ENCODE assay signal across 14 cellular contexts in the genomic region with DNA sequence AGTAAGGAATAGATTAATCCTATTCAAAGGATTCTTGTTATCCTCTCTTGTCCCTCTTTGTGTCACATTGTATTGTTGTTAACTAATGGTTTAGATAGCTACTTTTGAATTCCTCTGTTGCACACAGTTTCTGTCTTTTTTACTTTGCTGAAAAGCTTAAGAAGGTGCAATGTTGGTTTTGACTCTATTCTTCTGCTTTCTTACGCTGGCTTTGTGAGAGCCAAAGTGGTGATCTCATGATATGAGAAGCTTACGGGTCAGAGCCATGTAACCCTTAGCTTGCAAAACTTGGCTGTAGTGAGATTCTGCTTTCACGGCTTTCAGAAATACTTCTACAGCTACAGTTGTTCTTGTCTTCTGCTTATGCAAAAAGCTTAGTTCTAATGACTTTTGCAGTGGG.
A peak's percentile ranks its signal among the peaks of the same experiment; 100 is the strongest.
DNase-seq lines count a peak whose midpoint lies in the region; ATAC-seq and TF ChIP-seq lines count a peak whose summit lies in the region.
"Had no signal": no experiment of that assay in that cellular context is flagged by ENCODE, and none has a peak within 500 bp of the region (broad histone marks: within the 10 kb centered on the region; RNA-seq: fewer than 3 reads in every experiment).

No MANE protein-coding gene starts in this region.

- no peak overlapping the region for H2BK120ac ChIP-seq in mesenchymal stem cell (ENCODE audit: low read depth, low read length)

- no peak overlapping the region for H3K23ac ChIP-seq in mesenchymal stem cell (ENCODE audit: low read length in 2 of 2)

- no peaks in the 10 kb centered on the region for H3K36me3 Mint-ChIP-seq in type B pancreatic cell
- no peaks in the 10 kb centered on the region for H3K36me3 Mint-ChIP-seq in activated T-helper 1 cell treated with anti-CD3 and anti-CD28 coated beads, Interleukin-12 subunit alpha, Interleukin-12 subunit beta, Interleukin-2, Interleukin-4 antibody, amounts not matched to agents 30 ng/mL and 10 ng/mL and 1 ng/mL, durations not matched to agents 14 hours and 24 hours and 36 hours (ENCODE audit: low read depth)

- no peak for TF ChIP-seq CTCF in heart left ventricle (IDR thresholded peaks at IDR 0.05)
- TF ChIP-seq CTCF in type B pancreatic cell (conservative IDR thresholded peaks at IDR 0.05): no peak

- no peak overlapping the region for H4K91ac ChIP-seq in mesenchymal stem cell (ENCODE audit: low read length)

- no peak overlapping the region for H3K4me2 ChIP-seq in mesenchymal stem cell (ENCODE audit: low read length, poor library complexity, severe bottlenecking)

- no peak for TF ChIP-seq POLR2A in heart left ventricle (IDR thresholded peaks at IDR 0.05)

- no peak overlapping the region for H3K4ac ChIP-seq in mesenchymal stem cell (ENCODE audit: low read depth in 1 of 2, low read length in 2 of 2)

- H3K27me3 ChIP-seq in heart left ventricle (no peaks in the 10 kb centered on the region), endocrine pancreas (ENCODE audit: control insufficient read depth, insufficient read depth, low read length) (no peaks in the 10 kb centered on the region), mesenchymal stem cell (ENCODE audit: control insufficient read depth in 1 of 2, insufficient read depth in 1 of 2, low read length in 2 of 2) (no peaks in the 10 kb centered on the region)
- H3K27me3 ChIP-seq: tibial nerve had no signal

- H3K9ac ChIP-seq in endocrine pancreas (ENCODE audit: control insufficient read depth, insufficient read depth, low read length) (no peak overlapping the region), mesenchymal stem cell (ENCODE audit: low read length) (peak overlapping the region; percentile 47)

- H3K79me1 ChIP-seq in mesenchymal stem cell (replicated peaks; ENCODE audit: low read length, poor library complexity, severe bottlenecking): no peaks in the 10 kb centered on the region

- H3K4me1 Mint-ChIP-seq in type B pancreatic cell (ENCODE audit: unreplicated experiment): peaks cover 23% of the 10 kb centered on the region
- H3K4me1 Mint-ChIP-seq in activated T-helper 1 cell treated with anti-CD3 and anti-CD28 coated beads, Interleukin-12 subunit alpha, Interleukin-12 subunit beta, Interleukin-2, Interleukin-4 antibody, amounts not matched to agents 30 ng/mL and 10 ng/mL and 1 ng/mL, durations not matched to agents 14 hours and 24 hours and 36 hours (ENCODE audit: low read depth): no peaks in the 10 kb centered on the region

- no peak overlapping the region for H3K18ac ChIP-seq in mesenchymal stem cell (ENCODE audit: low read depth in 1 of 2, low read length in 2 of 2)

- no peaks in the 10 kb centered on the region for H3K4me1 ChIP-seq in heart left ventricle
- peaks cover 10% of the 10 kb centered on the region for H3K4me1 ChIP-seq in endocrine pancreas (ENCODE audit: control insufficient read depth, insufficient read depth, low read length)
- H3K4me1 ChIP-seq in mesenchymal stem cell (ENCODE audit: control insufficient read depth, insufficient read depth, low read depth, low read length): peaks cover 1% of the 10 kb centered on the region

- ATAC-seq in left cardiac atrium: peak; percentile 47 to 82
- ATAC-seq in heart left ventricle: no peak

- intact Hi-C loops in left cardiac atrium (cut with DNase I) (no loop called here), heart left ventricle (cut with DNase I) (no loop called here)
- intact Hi-C loops in activated T-helper 1 cell treated with anti-CD3 and anti-CD28 coated beads, Interleukin-12 subunit alpha, Interleukin-12 subunit beta, Interleukin-2, Interleukin-4 antibody, amounts not matched to agents 30 ng/mL and 10 ng/mL and 1 ng/mL, durations not matched to agents 14 hours and 24 hours and 36 hours (cut with micrococcal nuclease): no loop called here

- H3K27ac ChIP-seq in heart left ventricle (no peak overlapping the region), mesenchymal stem cell (ENCODE audit: low read length, poor library complexity, severe bottlenecking) (peak overlapping the region; percentile 92)
- H3K27ac ChIP-seq: tibial nerve had no signal

- peak overlapping the region; percentile 35 for H3K27ac Mint-ChIP-seq in type B pancreatic cell
- no peak overlapping the region for H3K27ac Mint-ChIP-seq in activated T-helper 1 cell treated with anti-CD3 and anti-CD28 coated beads, Interleukin-12 subunit alpha, Interleukin-12 subunit beta, Interleukin-2, Interleukin-4 antibody, amounts not matched to agents 30 ng/mL and 10 ng/mL and 1 ng/mL, durations not matched to agents 14 hours and 24 hours and 36 hours
- H3K27ac Mint-ChIP-seq: activated T-cell treated with anti-CD3 and anti-CD28 coated beads, Interleukin-2, amount 50 U/mL, for 24 hours had no signal

- H2BK12ac ChIP-seq in mesenchymal stem cell (ENCODE audit: low read length in 2 of 2): no peak overlapping the region

- H3K9me3 ChIP-seq in heart left ventricle (peaks cover 0 to 3% (median 0%) of the 10 kb centered on the region in 12 donors), endocrine pancreas (ENCODE audit: control insufficient read depth, low read length) (no peaks in the 10 kb centered on the region), mesenchymal stem cell (ENCODE audit: control insufficient read depth, low read length) (no peaks in the 10 kb centered on the region)
- H3K9me3 ChIP-seq: tibial nerve had no signal

- H3K14ac ChIP-seq in mesenchymal stem cell (ENCODE audit: low read length in 2 of 2): no peak overlapping the region

- no peak overlapping the region for H2AK5ac ChIP-seq in mesenchymal stem cell (ENCODE audit: low read length, severe bottlenecking)

- H3K27me3 Mint-ChIP-seq in type B pancreatic cell: no peaks in the 10 kb centered on the region
- H3K27me3 Mint-ChIP-seq in activated T-helper 1 cell treated with anti-CD3 and anti-CD28 coated beads, Interleukin-12 subunit alpha, Interleukin-12 subunit beta, Interleukin-2, Interleukin-4 antibody, amounts not matched to agents 30 ng/mL and 10 ng/mL and 1 ng/mL, durations not matched to agents 14 hours and 24 hours and 36 hours (ENCODE audit: insufficient read depth): no peaks in the 10 kb centered on the region
- H3K27me3 Mint-ChIP-seq: activated T-cell treated with anti-CD3 and anti-CD28 coated beads, Interleukin-2, amount 50 U/mL, for 24 hours had no signal

- H3K4me3 ChIP-seq in heart left ventricle (no peak overlapping the region), endocrine pancreas (ENCODE audit: control insufficient read depth, insufficient read depth, low read length) (peak overlapping the region; percentile 76), mesenchymal stem cell (ENCODE audit: insufficient read depth in 1 of 2, low read depth in 1 of 2, low read length in 2 of 2) (peak overlapping the region in 1 of 2 experiments; percentile 59)
- H3K4me3 ChIP-seq: tibial nerve had no signal

- no peak for DNase-seq in left cardiac atrium
- DNase-seq in heart left ventricle: no peak
- DNase-seq in mesenchymal stem cell: peak; percentile 51
- no peak for DNase-seq in type B pancreatic cell (ENCODE audit: extremely low spot score, unreplicated experiment)
- DNase-seq in NOMO-1 treated with dmso at 0.1 percent for 144 hours (lab: John Stamatoyannopoulos, UW; ENCODE audit: unreplicated experiment): no peak
- DNase-seq in middle frontal gyrus (ENCODE audit: extremely low spot score, low spot score): no peak
- DNase-seq in activated T-helper 1 cell treated with anti-CD3 and anti-CD28 coated beads, Interleukin-12 subunit alpha, Interleukin-12 subunit beta, Interleukin-2, Interleukin-4 antibody, amounts not matched to agents 30 ng/mL and 10 ng/mL and 1 ng/mL, durations not matched to agents 14 hours and 24 hours and 36 hours (ENCODE audit: low spot score): no peak
- DNase-seq: activated CD4-positive, alpha-beta T cell treated with anti-CD3 and anti-CD28 coated beads for 1 hour; activated T-cell treated with anti-CD3 and anti-CD28 coated beads, Interleukin-2, amount 50 U/mL, for 24 hours; amygdala; DMS153; NCI-H2171 treated with DMSO at 0.1 percent for 48 hours had no signal

- no peak overlapping the region for H2BK15ac ChIP-seq in mesenchymal stem cell (ENCODE audit: low read depth, poor library complexity, severe bottlenecking)

- peak overlapping the region; percentile 76 for H3K4me3 Mint-ChIP-seq in type B pancreatic cell
- no peak overlapping the region for H3K4me3 Mint-ChIP-seq in activated T-helper 1 cell treated with anti-CD3 and anti-CD28 coated beads, Interleukin-12 subunit alpha, Interleukin-12 subunit beta, Interleukin-2, Interleukin-4 antibody, amounts not matched to agents 30 ng/mL and 10 ng/mL and 1 ng/mL, durations not matched to agents 14 hours and 24 hours and 36 hours
- H3K4me3 Mint-ChIP-seq: activated T-cell treated with anti-CD3 and anti-CD28 coated beads, Interleukin-2, amount 50 U/mL, for 24 hours had no signal

- H3K9me3 Mint-ChIP-seq in type B pancreatic cell: peaks cover 3% of the 10 kb centered on the region
- H3K9me3 Mint-ChIP-seq in activated T-helper 1 cell treated with anti-CD3 and anti-CD28 coated beads, Interleukin-12 subunit alpha, Interleukin-12 subunit beta, Interleukin-2, Interleukin-4 antibody, amounts not matched to agents 30 ng/mL and 10 ng/mL and 1 ng/mL, durations not matched to agents 14 hours and 24 hours and 36 hours: no peaks in the 10 kb centered on the region

- no peak overlapping the region for H2AFZ ChIP-seq in mesenchymal stem cell (ENCODE audit: low read depth, low read length)

- H4K8ac ChIP-seq in mesenchymal stem cell (ENCODE audit: low read length): no peak overlapping the region

- WGBS in heart left ventricle, 4 donors: 35 to 47% (median 41%) methylated on average over 3 of the region's 3 CpGs
- WGBS in mesenchymal stem cell: 50% methylated on average over 3 of the region's 3 CpGs

- H3K36me3 ChIP-seq in heart left ventricle: no peaks in the 10 kb centered on the region
- H3K36me3 ChIP-seq in endocrine pancreas (ENCODE audit: control insufficient read depth, insufficient read depth, low read length): no peaks in the 10 kb centered on the region
- no peaks in the 10 kb centered on the region for H3K36me3 ChIP-seq in mesenchymal stem cell (ENCODE audit: control insufficient read depth in 1 of 2, insufficient read depth in 2 of 2, low read depth in 1 of 2, low read length in 2 of 2)
- H3K36me3 ChIP-seq: tibial nerve had no signal

- H2BK5ac ChIP-seq in mesenchymal stem cell (ENCODE audit: low read depth, low read length, poor library complexity, severe bottlenecking): no peak overlapping the region

Comparison
In these comparisons a context has a peak if more than half of its experiments do, and no peak if none do; other contexts are left out.
1. ATAC-seq: peak in left cardiac atrium (2 of 2); none in heart left ventricle (0 of 4).